ENCODE assay signal across 18 cellular contexts in the genomic region with DNA sequence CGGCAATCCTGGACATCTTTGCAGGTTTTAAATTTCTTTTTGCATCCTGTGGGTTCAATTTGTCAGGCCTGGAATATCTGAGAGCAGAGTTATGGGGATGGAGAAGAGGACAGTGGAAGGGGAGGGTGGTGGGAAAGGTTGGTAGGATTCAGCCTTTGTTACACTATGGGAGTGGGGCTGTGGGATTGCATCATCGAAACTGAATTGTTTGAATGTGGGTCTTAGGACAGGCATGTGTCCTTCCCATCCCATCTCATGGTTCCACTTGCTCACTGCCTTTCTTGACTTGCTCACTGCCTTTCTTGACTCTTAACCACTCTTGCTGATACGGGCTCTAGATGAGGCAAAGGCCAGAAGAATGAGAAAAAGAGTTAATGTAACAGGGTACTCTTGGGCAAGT. TPM values are rescaled to one million over a fixed set of nuclear protein-coding genes. Genes with fewer than 3 reads are reported as not detected.
DNase-seq lines count a peak whose midpoint lies in the region; ATAC-seq and TF ChIP-seq lines count a peak whose summit lies in the region.
"Had no signal": no experiment of that assay in that cellular context is flagged by ENCODE, and none has a peak within 500 bp of the region (broad histone marks: within the 10 kb centered on the region; RNA-seq: fewer than 3 reads in every experiment).

No MANE protein-coding gene starts in this region.

- H3K27me3 ChIP-seq in Loucy (ENCODE audit: insufficient read depth, low read length, poor library complexity, severe bottlenecking), result no peaks in the 10 kb centered on the region
- H3K27me3 ChIP-seq in tibial artery, result no peaks in the 10 kb centered on the region
- H3K27me3 ChIP-seq: BLaER1 treated with 17β-estradiol and CSF1 and Interleukin-3, amounts not matched to agents 10 nM and 100 nM; SJCRH30 had no signal

- H2AFZ ChIP-seq in Loucy (ENCODE audit: low read length), result no peak overlapping the region
- H2AFZ ChIP-seq: PC-9 had no signal

- peaks cover 100% of the 10 kb centered on the region for H3K79me2 ChIP-seq in Loucy (ENCODE audit: insufficient read depth, low read length)

- H3K9me3 Mint-ChIP-seq in brain, result peaks cover 0 to 3% (median 1%) of the 10 kb centered on the region in 5 experiments
- H3K9me3 Mint-ChIP-seq in nephron progenitor cell, result peaks cover 4% of the 10 kb centered on the region
- H3K9me3 Mint-ChIP-seq: CD8-positive, alpha-beta T cell had no signal

- H3K27me3 Mint-ChIP-seq in brain (no peaks in the 10 kb centered on the region), nephron progenitor cell (ENCODE audit: low read depth, poor library complexity) (no peaks in the 10 kb centered on the region), T-helper 17 cell (peaks cover 44% of the 10 kb centered on the region)

- H3K27ac ChIP-seq in tibial artery, result peak overlapping the region; percentile 27 to 64
- H3K27ac ChIP-seq: BLaER1 treated with 17β-estradiol and CSF1 and Interleukin-3, amounts not matched to agents 10 nM and 100 nM; KMS-11; PC-9; SJCRH30 had no signal

- H3K36me3 Mint-ChIP-seq in brain, result peaks cover 88% of the 10 kb centered on the region
- H3K36me3 Mint-ChIP-seq in nephron progenitor cell (ENCODE audit: low read depth), result peaks cover 78% of the 10 kb centered on the region
- no peaks in the 10 kb centered on the region for H3K36me3 Mint-ChIP-seq in T-helper 17 cell (ENCODE audit: low read depth)
- H3K36me3 Mint-ChIP-seq: CD8-positive, alpha-beta T cell had no signal

- intact Hi-C loops in tibial artery (cut with DNase I; ENCODE audit: low total_unique reads), result no loop called here

- peaks cover 78% of the 10 kb centered on the region for H4K20me1 ChIP-seq in Loucy (ENCODE audit: insufficient read depth, low read length, poor library complexity, severe bottlenecking)

- no peak overlapping the region for H3K9ac ChIP-seq in Loucy (ENCODE audit: low read depth, low read length, poor library complexity, severe bottlenecking)
- H3K9ac ChIP-seq: BLaER1 treated with 17β-estradiol and CSF1 and Interleukin-3, amounts not matched to agents 10 nM and 100 nM; KMS-11 had no signal

- H3K4me3 ChIP-seq in Loucy (ENCODE audit: low read length, poor library complexity, severe bottlenecking), result no peak overlapping the region
- no peak overlapping the region for H3K4me3 ChIP-seq in tibial artery
- H3K4me3 ChIP-seq: BLaER1 treated with 17β-estradiol and CSF1 and Interleukin-3, amounts not matched to agents 10 nM and 100 nM; PC-9; SJCRH30 had no signal

- DNase-seq in nephron progenitor cell (no peak), tibial artery (no peak), OCI-M2 (lab: John Stamatoyannopoulos, UW; ENCODE audit: unreplicated experiment) (no peak), T-helper 17 cell (no peak)
- DNase-seq in activated CD8-positive, alpha-beta memory T cell treated with anti-CD3 and anti-CD28 coated beads for 24 hours, result no peak
- DNase-seq: Calu3; CD8-positive, alpha-beta T cell; NCI-H1417; NCI-H187; NCI-H226; NCI-H524; NCI-H82; PC-9; SJCRH30 had no signal

- no peaks in the 10 kb centered on the region for H3F3A ChIP-seq in Loucy (ENCODE audit: low read depth)

- peak overlapping the region; percentile 57 for H3K4me2 ChIP-seq in Loucy (ENCODE audit: low read depth, low read length, poor library complexity, severe bottlenecking)
- H3K4me2 ChIP-seq: KMS-11, PC-9 had no signal

- peaks cover 79% of the 10 kb centered on the region; the same call in 1 of the 2 replicates for H3K36me3 ChIP-seq in Loucy (ENCODE audit: insufficient read depth, low read length)
- H3K36me3 ChIP-seq in tibial artery, result peaks cover 0 to 4% (median 3%) of the 10 kb centered on the region in 3 donors

- H3K4me3 Mint-ChIP-seq in brain (peak overlapping the region in 3 of 5 experiments; percentile 3 to 54 (median 38)), nephron progenitor cell (no peak overlapping the region), T-helper 17 cell (no peak overlapping the region)
- H3K4me3 Mint-ChIP-seq: CD8-positive, alpha-beta T cell had no signal

- ATAC-seq in T-helper 17 cell, result no peak
- ATAC-seq: CD8-positive, alpha-beta T cell had no signal

- H3K4me1 Mint-ChIP-seq in brain, result peaks cover 79% of the 10 kb centered on the region
- peaks cover 73% of the 10 kb centered on the region for H3K4me1 Mint-ChIP-seq in nephron progenitor cell
- no peaks in the 10 kb centered on the region for H3K4me1 Mint-ChIP-seq in T-helper 17 cell

- no peaks in the 10 kb centered on the region for H3K9me2 ChIP-seq in Loucy (replicated peaks; ENCODE audit: low read depth, low read length)

- H3K9me3 ChIP-seq in Loucy (ENCODE audit: insufficient read depth, low read depth, low read length), result no peaks in the 10 kb centered on the region
- no peaks in the 10 kb centered on the region for H3K9me3 ChIP-seq in tibial artery
- no peaks in the 10 kb centered on the region for H3K9me3 ChIP-seq in T-helper 17 cell (ENCODE audit: control insufficient read depth, low read length, poor library complexity, severe bottlenecking)
- H3K9me3 ChIP-seq: SJCRH30 had no signal

- H3K27ac Mint-ChIP-seq in brain, result peak overlapping the region in 4 of 5 experiments; percentile 40 to 96 (median 68)
- H3K27ac Mint-ChIP-seq in nephron progenitor cell, result peak overlapping the region; percentile 33
- H3K27ac Mint-ChIP-seq in T-helper 17 cell, result no peak overlapping the region
- H3K27ac Mint-ChIP-seq: CD8-positive, alpha-beta T cell had no signal

- H3K4me1 ChIP-seq in Loucy (ENCODE audit: insufficient read depth, low read length, poor library complexity, severe bottlenecking), result peaks cover 48% of the 10 kb centered on the region
- H3K4me1 ChIP-seq in tibial artery, result peaks cover 0 to 82% (median 43%) of the 10 kb centered on the region in 4 donors

- no peak for TF ChIP-seq CTCF in Loucy (conservative IDR thresholded peaks at IDR 0.05; ENCODE audit: low read length)
- TF ChIP-seq CTCF in brain (conservative IDR thresholded peaks at IDR 0.05), result no peak
- TF ChIP-seq CTCF in nephron progenitor cell (IDR thresholded peaks at IDR 0.05), result no peak
- TF ChIP-seq CTCF in tibial artery (IDR thresholded peaks at IDR 0.05), result no peak

RNA-seq across cellular contexts. Expression of gene IGFBP2, which starts 12.9 kb away (rescaled TPM):
- polyA plus RNA-seq in brain (ENCODE audit: insufficient read depth, low read depth, low replicate concordance), result 233 TPM
- 1 to 10 TPM in 1 of 2 donors, not detected in 1; 6.1 TPM for total RNA-seq in T-helper 17 cell

RNA-seq across cellular contexts. Expression of gene IGFBP5, which starts 49.2 kb away (rescaled TPM):
- polyA plus RNA-seq in brain (ENCODE audit: insufficient read depth, low read depth, low replicate concordance), result 769 TPM
- not detected for total RNA-seq in T-helper 17 cell
- total RNA-seq: CD8-positive, alpha-beta T cell had no signal

Comparison
In these comparisons a context has a peak if more than half of its experiments do, and no peak if none do; other contexts are left out.
1. H3K4me3 Mint-ChIP-seq: peak in brain (3 of 5); none in nephron progenitor cell (single experiment) and T-helper 17 cell (single experiment).